ENCODE assay signal across 29 cellular contexts in genomic region chr1:50595874-50596273, GRCh38.
"Had no signal": no experiment of that assay in that cellular context is flagged by ENCODE, and none has a peak within 500 bp of the region (broad histone marks: within the 10 kb centered on the region; RNA-seq: fewer than 3 reads in every experiment).

No MANE protein-coding gene starts in this region.

- H3K4me3 Mint-ChIP-seq: mesothelial cell of epicardium; naive B cell; natural killer cell; nephron progenitor cell; neural progenitor cell; stimulated activated naive B cell treated with anti-CD40 and anti-IgM and Interleukin-4, amounts not matched to agents 10 μg/mL and 1 μg/mL and 100 μg/mL, for 72 hours had no signal

- H3K4me3 ChIP-seq: left ventricle myocardium inferior, lung, neural progenitor cell, right atrium auricular region, right lobe of liver, skin epidermis, stomach, testis, thyroid gland, transverse colon, upper lobe of left lung, vagina had no signal

- H3K4me1 Mint-ChIP-seq: mesothelial cell of epicardium; naive B cell; nephron progenitor cell; neural progenitor cell; stimulated activated naive B cell treated with anti-CD40 and anti-IgM and Interleukin-4, amounts not matched to agents 10 μg/mL and 1 μg/mL and 100 μg/mL, for 72 hours had no signal

- H3K27me3 ChIP-seq: neural progenitor cell, neutrophil, right atrium auricular region, right lobe of liver, stomach, testis, thyroid gland, transverse colon, upper lobe of left lung, vagina had no signal

- H3K36me3 Mint-ChIP-seq: natural killer cell had no signal

- H3K27me3 Mint-ChIP-seq: naive B cell; progenitor cell of endocrine pancreas; stimulated activated naive B cell treated with anti-CD40 and anti-IgM and Interleukin-4, amounts not matched to agents 10 μg/mL and 1 μg/mL and 100 μg/mL, for 72 hours had no signal

- H3K4me1 ChIP-seq: left ventricle myocardium inferior, neural progenitor cell, right atrium auricular region, right lobe of liver, stomach, testis, thyroid gland, transverse colon, upper lobe of left lung, vagina had no signal

- H3K9me3 Mint-ChIP-seq: mesothelial cell of epicardium; naive B cell; natural killer cell; nephron progenitor cell; neural progenitor cell; stimulated activated naive B cell treated with anti-CD40 and anti-IgM and Interleukin-4, amounts not matched to agents 10 μg/mL and 1 μg/mL and 100 μg/mL, for 72 hours had no signal

- H3K9ac ChIP-seq: neural progenitor cell had no signal

- H3K36me3 ChIP-seq: neural progenitor cell, right atrium auricular region, thyroid gland had no signal

- FAIRE-seq: keratinocyte had no signal

- H3K27ac Mint-ChIP-seq: mesothelial cell of epicardium; naive B cell; natural killer cell; nephron progenitor cell; neural progenitor cell; progenitor cell of endocrine pancreas; stimulated activated naive B cell treated with anti-CD40 and anti-IgM and Interleukin-4, amounts not matched to agents 10 μg/mL and 1 μg/mL and 100 μg/mL, for 72 hours had no signal

- H2AFZ ChIP-seq: neural progenitor cell had no signal

- H3K27ac ChIP-seq: left ventricle myocardium inferior, neural progenitor cell, neutrophil, right atrium auricular region, right lobe of liver, skin epidermis, stomach, testis, thyroid gland, transverse colon, upper lobe of left lung, vagina had no signal

- ATAC-seq: left colon; natural killer cell; right lobe of liver; stimulated activated naive B cell treated with anti-CD40 and anti-IgM and Interleukin-4, amounts not matched to agents 10 μg/mL and 1 μg/mL and 100 μg/mL, for 72 hours; stimulated activated naive CD8-positive, alpha-beta T cell treated with anti-CD3 and anti-CD28 coated beads, Interleukin-15, Interleukin-2, amounts not matched to agents 100 U/mL and 50 U/mL, for 24 hours had no signal

- DNase-seq: hippocampal formation; left colon; left ventricle myocardium inferior; mesendoderm; naive B cell; natural killer cell; nephron progenitor cell; occipital lobe; right lobe of liver; stimulated activated CD4-positive, alpha-beta T cell treated with anti-CD3 and anti-CD28 coated beads, Interleukin-12 subunit alpha, Interleukin-12 subunit beta, amount 100 ng/mL, for 4 hours; stimulated activated CD4-positive, alpha-beta T cell treated with anti-CD3 and anti-CD28 coated beads, Interleukin-15, amount 100 ng/mL, for 24 hours; stimulated activated CD4-positive, alpha-beta T cell treated with anti-CD3 and anti-CD28 coated beads, Interleukin-2, amount 100 ng/mL, for 24 hours; stimulated activated CD4-positive, alpha-beta T cell treated with anti-CD3 and anti-CD28 coated beads, Interleukin-4, amount 100 ng/mL, for 1 hour; stimulated activated naive B cell treated with anti-CD40 and anti-IgM and Interleukin-4, amounts not matched to agents 10 μg/mL and 1 μg/mL and 100 μg/mL, for 72 hours; stimulated activated naive CD8-positive, alpha-beta T cell treated with anti-CD3 and anti-CD28 coated beads, Interleukin-15, Interleukin-2, amounts not matched to agents 100 U/mL and 50 U/mL, for 24 hours; stomach; testis; thyroid gland; transverse colon; upper lobe of left lung had no signal

- H3K9me3 ChIP-seq: left ventricle myocardium inferior, neutrophil, right atrium auricular region, right lobe of liver, stomach, testis, thyroid gland, transverse colon, upper lobe of left lung, vagina had no signal

- H3K4me2 ChIP-seq: neural progenitor cell had no signal
